Comparison of ENCODE assay signal across 8 cellular contexts in the genomic region with DNA sequence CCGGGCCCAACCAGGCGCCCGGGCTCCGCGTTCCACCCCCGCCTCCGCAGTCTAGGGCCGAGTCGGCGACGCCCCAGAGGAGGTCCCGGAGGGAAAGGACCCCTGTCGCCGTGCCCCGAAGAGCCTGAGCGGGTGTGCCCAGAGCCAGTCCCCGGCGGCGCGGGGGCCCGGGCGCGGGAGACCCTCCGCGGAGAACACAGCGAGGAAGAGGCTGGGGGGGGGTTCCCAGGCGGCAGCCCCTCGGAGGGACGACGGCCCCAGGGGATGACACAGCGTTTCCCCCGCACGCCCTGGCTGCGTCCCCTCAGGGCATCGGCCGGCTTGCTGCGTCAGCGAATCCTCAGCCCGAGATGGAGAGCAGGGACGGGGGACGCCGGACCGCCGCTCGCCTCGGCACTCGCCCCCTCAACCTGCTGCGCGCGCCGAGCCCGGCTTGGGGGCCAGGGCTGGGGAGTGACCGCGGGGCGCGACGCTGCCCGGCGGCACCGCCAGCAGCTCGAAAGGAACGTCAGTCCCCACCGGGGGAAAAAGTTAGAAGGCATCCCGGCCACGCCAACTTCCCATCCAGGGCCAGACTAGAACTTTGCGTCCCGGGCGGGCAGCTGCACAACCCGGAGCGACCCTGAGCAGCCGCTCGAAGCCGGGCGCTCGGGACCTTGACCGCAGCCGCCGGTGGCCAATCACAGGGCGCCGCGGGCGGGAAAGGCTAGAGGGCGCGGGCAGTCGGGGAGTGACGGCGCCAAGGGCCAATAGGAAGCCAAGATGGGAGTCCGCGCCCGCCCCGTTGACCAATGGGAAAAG. TPM values are rescaled to one million over a fixed set of nuclear protein-coding genes. Genes with fewer than 3 reads are reported as not detected.
DNase-seq lines count a peak whose midpoint lies in the region; ATAC-seq and TF ChIP-seq lines count a peak whose summit lies in the region.

No MANE protein-coding gene starts in this region.

- H3K27ac ChIP-seq in upper lobe of right lung, result peak overlapping the region; percentile 97

- no peaks in the 10 kb centered on the region for H3K36me3 ChIP-seq in upper lobe of right lung

- peak; percentile 99 for DNase-seq in GM13977 (ENCODE audit: low spot score)
- DNase-seq in NCI-H1436 treated with DMSO at 0.1 percent for 48 hours (lab: John Stamatoyannopoulos, UW), result peak; percentile 72
- DNase-seq in T-helper 1 cell, result peak; percentile 88 to 93 (median 89)
- DNase-seq in amniotic stem cell (lab: John Stamatoyannopoulos, UW), result peak; percentile 93
- peak; percentile 99 for DNase-seq in left ventricle myocardium superior
- DNase-seq in progenitor cell of endocrine pancreas (ENCODE audit: low spot score, unreplicated experiment), result peak; percentile 99
- DNase-seq in upper lobe of right lung, result peak; percentile 99

- no peaks in the 10 kb centered on the region for H3K9me3 ChIP-seq in upper lobe of right lung

- peak overlapping the region; percentile 96 for H3K27ac Mint-ChIP-seq in progenitor cell of endocrine pancreas

- in situ Hi-C loops in GM13977 (cut with MboI; ENCODE audit: low pct_unique_long_range_greater_than_20kb, low sequenced_read_pairs, unreplicated experiment), result no loop called here

- peak overlapping the region; percentile 91 for H3K4me3 Mint-ChIP-seq in progenitor cell of endocrine pancreas (ENCODE audit: low read depth)

- H3K36me3 Mint-ChIP-seq in progenitor cell of endocrine pancreas (ENCODE audit: insufficient read depth), result peaks cover 2% of the 10 kb centered on the region

- peaks cover 26% of the 10 kb centered on the region for H3K4me1 Mint-ChIP-seq in progenitor cell of endocrine pancreas (ENCODE audit: low read depth)

- ATAC-seq in HG02870 (IDR thresholded peaks at IDR 0.05; ENCODE audit: unreplicated experiment) (peak; percentile 92), left ventricle myocardium superior (peak; percentile 96), upper lobe of right lung (peak; percentile 97)

- TF ChIP-seq CTCF in GM13977 (IDR thresholded peaks at IDR 0.05; ENCODE audit: extremely low read depth, insufficient read depth, missing control alignments) (no peak), progenitor cell of endocrine pancreas (IDR thresholded peaks at IDR 0.05; ENCODE audit: unreplicated experiment) (no peak), upper lobe of right lung (IDR thresholded peaks at IDR 0.05) (no peak)

- H3K4me1 ChIP-seq in upper lobe of right lung, result peaks cover 22% of the 10 kb centered on the region

- no peaks in the 10 kb centered on the region for H3K9me3 Mint-ChIP-seq in progenitor cell of endocrine pancreas (ENCODE audit: low read depth)

- H3K4me3 ChIP-seq in upper lobe of right lung, result peak overlapping the region; percentile 98

- no peaks in the 10 kb centered on the region for H3K27me3 Mint-ChIP-seq in progenitor cell of endocrine pancreas

- H3K27me3 ChIP-seq in upper lobe of right lung, result no peaks in the 10 kb centered on the region

- intact Hi-C loops in left ventricle myocardium superior (cut with micrococcal nuclease) (loop anchor here (10.0 kb wide), 1 partner anchor 86 kb away; no protein-coding TSS in a partner anchor), upper lobe of right lung (cut with DNase I) (no loop called here)

RNA-seq across cellular contexts. Expression of gene SFXN5, which starts 0.7 kb away (rescaled TPM):
- 8.6 TPM for total RNA-seq in left ventricle myocardium superior
- total RNA-seq in progenitor cell of endocrine pancreas, result 33.1 and 36.0 TPM in 2 replicates
- total RNA-seq in upper lobe of right lung, result 13.1 TPM

RNA-seq across cellular contexts. Expression of gene RAB11FIP5, which starts 41.9 kb away (rescaled TPM):
- 19.4 TPM for total RNA-seq in left ventricle myocardium superior
- 22.0 and 23.5 TPM in 2 replicates for total RNA-seq in progenitor cell of endocrine pancreas
- 28.8 TPM for total RNA-seq in upper lobe of right lung

Comparison
In these comparisons a context has a peak if more than half of its experiments do, and no peak if none do; other contexts are left out.
1. Peak in every context shown above with its lines: DNase-seq, ATAC-seq, H3K4me3 ChIP-seq and H3K27ac ChIP-seq.